14 cellular contexts compared by ENCODE assay signal in genomic region chr16:54281535-54282201, GRCh38. TPM values are rescaled to one million over a fixed set of nuclear protein-coding genes. Genes with fewer than 3 reads are reported as not detected.
DNase-seq lines count a peak whose midpoint lies in the region; ATAC-seq and TF ChIP-seq lines count a peak whose summit lies in the region.
"Had no signal": no experiment of that assay in that cellular context is flagged by ENCODE, and none has a peak within 500 bp of the region (broad histone marks: within the 10 kb centered on the region; RNA-seq: fewer than 3 reads in every experiment).

No MANE protein-coding gene starts in this region.

- intact Hi-C loops in Right ventricle myocardium superior (cut with DNase I) (loop anchor here (10.0 kb wide), 3 partner anchors 133 to 387 kb away; no protein-coding TSS in a partner anchor), Right ventricle myocardium inferior (cut with DNase I) (loop anchor here (2.0 to 10.0 kb wide), 4 partner anchors 89 to 1093 kb away; no protein-coding TSS in a partner anchor), lower lobe of right lung (cut with DNase I) (no loop called here), thyroid gland (cut with DNase I) (loop anchor here (5.0 kb wide), 1 partner anchor 651 kb away; the partner anchor contains the start of gene IRX5)

- H3K27ac ChIP-seq in ectodermal cell (ENCODE audit: insufficient read depth, low read depth, low read length, poor library complexity, severe bottlenecking) (no peak overlapping the region), lower lobe of right lung (peak overlapping the region; percentile 73), thyroid gland (no peak overlapping the region), tibial nerve (no peak overlapping the region)

- in situ Hi-C loops in ACHN (cut with HindIII; ENCODE audit: low pct_ligation_motif_present, low pct_unique_long_range_greater_than_20kb, low sequenced_read_pairs), result no loop called here

- TF ChIP-seq EP300 in tibial nerve (IDR thresholded peaks at IDR 0.05), result no peak

- H3K4me3 ChIP-seq in ectodermal cell (ENCODE audit: insufficient read depth, low read depth, low read length), result peak overlapping the region; percentile 28
- peak overlapping the region; percentile 60 for H3K4me3 ChIP-seq in lower lobe of right lung
- H3K4me3 ChIP-seq in thyroid gland (replicated peaks in 1 of 3), result no peak overlapping the region
- peak overlapping the region in 1 of 4 donors; percentile 4 for H3K4me3 ChIP-seq in tibial nerve

- peaks cover 15% of the 10 kb centered on the region for H3K4me1 ChIP-seq in ectodermal cell (ENCODE audit: control insufficient read depth, insufficient read depth, low read length)
- peaks cover 29% of the 10 kb centered on the region for H3K4me1 ChIP-seq in lower lobe of right lung
- H3K4me1 ChIP-seq in thyroid gland, result peaks cover 33 to 45% of the 10 kb centered on the region in 2 donors
- peaks cover 0 to 51% (median 6%) of the 10 kb centered on the region in 4 donors for H3K4me1 ChIP-seq in tibial nerve

- TF ChIP-seq CTCF in lower lobe of right lung (IDR thresholded peaks at IDR 0.05) (no peak), thyroid gland (IDR thresholded peaks at IDR 0.05) (no peak), tibial nerve (IDR thresholded peaks at IDR 0.05) (no peak)

- H3K27me3 ChIP-seq in ectodermal cell (ENCODE audit: control insufficient read depth, insufficient read depth, low read length, poor library complexity, severe bottlenecking) (peaks cover 61% of the 10 kb centered on the region), lower lobe of right lung (ENCODE audit: low read depth) (peaks cover 60% of the 10 kb centered on the region), thyroid gland (peaks cover 27% of the 10 kb centered on the region), tibial nerve (peaks cover 3 to 58% of the 10 kb centered on the region in 2 donors)

- 12 to 13% methylated on average over 53 of the region's 53 CpGs for WGBS in ectodermal cell, 2 experiments
- WGBS in thyroid gland, 2 donors, result 16 to 48% methylated on average over 18 to 52 of the region's 53 CpGs
- 22 to 26% methylated on average over 23 to 50 of the region's 53 CpGs for WGBS in tibial nerve, 2 donors

- DNase-seq in Right ventricle myocardium superior, result peak; percentile 44
- DNase-seq in Right ventricle myocardium inferior (ENCODE audit: missing footprints), result no peak
- no peak for DNase-seq in lower lobe of right lung
- DNase-seq in thyroid gland, result peak; percentile 42 to 43
- no peak for DNase-seq in ACHN
- no peak for DNase-seq in tibial nerve (ENCODE audit: low spot score in 2 of 2)
- no peak for DNase-seq in foreskin melanocyte
- DNase-seq: activated CD8-positive, alpha-beta memory T cell treated with anti-CD3 and anti-CD28 coated beads, Interleukin-2, amount 50 U/mL, for 4 hours; DMS79; KG1; naive B cell; NCI-H2081; T1000 had no signal

- H3K9me3 ChIP-seq in ectodermal cell (ENCODE audit: control insufficient read depth, low read length) (no peaks in the 10 kb centered on the region), lower lobe of right lung (no peaks in the 10 kb centered on the region), thyroid gland (no peaks in the 10 kb centered on the region), tibial nerve (no peaks in the 10 kb centered on the region)

- TF ChIP-seq POLR2A in thyroid gland (IDR thresholded peaks at IDR 0.05) (no peak), tibial nerve (IDR thresholded peaks at IDR 0.05) (no peak)

- no peaks in the 10 kb centered on the region for H3K36me3 ChIP-seq in ectodermal cell (ENCODE audit: control insufficient read depth, insufficient read depth, low read length)
- no peaks in the 10 kb centered on the region for H3K36me3 ChIP-seq in lower lobe of right lung
- no peaks in the 10 kb centered on the region for H3K36me3 ChIP-seq in thyroid gland
- no peaks in the 10 kb centered on the region for H3K36me3 ChIP-seq in tibial nerve

- ATAC-seq in Right ventricle myocardium superior (ENCODE audit: poor library complexity) (no peak), Right ventricle myocardium inferior (no peak), lower lobe of right lung (peak; percentile 8 to 13)

RNA-seq across cellular contexts. Expression of gene IRX3, which starts 4.9 kb away (rescaled TPM):
- 42.4 TPM for total RNA-seq in Right ventricle myocardium superior
- total RNA-seq in Right ventricle myocardium inferior, result 38.8 TPM
- polyA plus RNA-seq in ectodermal cell (2013, experiment 1 of 4), result 38.6 TPM
- 42.1 TPM for polyA plus RNA-seq in ectodermal cell (2013, experiment 2 of 4)
- polyA plus RNA-seq in ectodermal cell (2013, experiment 3 of 4), result 51.7 TPM
- 56.5 TPM for polyA plus RNA-seq in ectodermal cell (2013, experiment 4 of 4)
- total RNA-seq in lower lobe of right lung, result 108 TPM
- 10 to 100 TPM in 1 of 4 donors, 1 to 10 TPM in 3; 4.0 to 22.6 (median 8.9) TPM for total RNA-seq in thyroid gland
- total RNA-seq in tibial nerve, result 10 to 100 TPM in 1 of 4 donors, 1 to 10 TPM in 3; 1.3 to 10.5 (median 2.0) TPM

Comparison
In these comparisons a context has a peak if more than half of its experiments do, and no peak if none do; other contexts are left out.
1. DNase-seq: peak in Right ventricle myocardium superior (single experiment) and thyroid gland (2 of 2); none in Right ventricle myocardium inferior (single experiment), lower lobe of right lung (single experiment), ACHN (single experiment), tibial nerve (0 of 2) and foreskin melanocyte (single experiment).
2. ATAC-seq: peak in lower lobe of right lung (2 of 2); none in Right ventricle myocardium superior (single experiment) and Right ventricle myocardium inferior (single experiment).
3. H3K4me3 ChIP-seq: peak in ectodermal cell (single experiment) and lower lobe of right lung (single experiment); none in thyroid gland (0 of 3).